Comparison of ENCODE assay signal across 8 cellular contexts in genomic region chr12:31238764-31239387, GRCh38.
A peak's percentile ranks its signal among the peaks of the same experiment; 100 is the strongest.
DNase-seq lines count a peak whose midpoint lies in the region; ATAC-seq, FAIRE-seq and TF ChIP-seq lines count a peak whose summit lies in the region.

No MANE protein-coding gene starts in this region.

- no peak for TF ChIP-seq EP300 in Ishikawa (IDR thresholded peaks at IDR 0.05; ENCODE audit: borderline replicate concordance)
- TF ChIP-seq EP300 in gastroesophageal sphincter (IDR thresholded peaks at IDR 0.05), result no peak

- TF ChIP-seq RAD21 in Ishikawa (IDR thresholded peaks at IDR 0.05; ENCODE audit: low read depth), result peak; percentile 81

- intact Hi-C loops in upper lobe of right lung (cut with DNase I), result no loop called here

- no peaks in the 10 kb centered on the region for H3K9me2 ChIP-seq in DOHH2 (replicated peaks; ENCODE audit: control insufficient read depth, low read length)

- H3K36me3 Mint-ChIP-seq in activated T-helper 17 cell treated with anti-CD3 and anti-CD28 coated beads, Interleukin-2, amount 50 U/mL, for 72 hours (ENCODE audit: low read depth), result no peaks in the 10 kb centered on the region

- DNase-seq in RCC 7860 (ENCODE audit: low spot score) (peak; percentile 31), upper lobe of right lung (no peak)

- no peak for TF ChIP-seq POLR2A in gastroesophageal sphincter (IDR thresholded peaks at IDR 0.05)

- H3K27me3 ChIP-seq in DOHH2 (ENCODE audit: control insufficient read depth, low read length) (peaks cover 9% of the 10 kb centered on the region; the same call in 1 of the 2 replicates), gastroesophageal sphincter (peaks cover 50% of the 10 kb centered on the region), parathyroid adenoma (ENCODE audit: control insufficient read depth, insufficient read depth, low read length) (no peaks in the 10 kb centered on the region), upper lobe of right lung (peaks cover 32% of the 10 kb centered on the region)

- H3K4me2 ChIP-seq in DOHH2 (ENCODE audit: low read length), result peak overlapping the region; percentile 39; the same call in 1 of the 2 replicates
- peak overlapping the region; percentile 21 for H3K4me2 ChIP-seq in parathyroid adenoma (ENCODE audit: low read length)

- H3K4me1 Mint-ChIP-seq in activated T-helper 17 cell treated with anti-CD3 and anti-CD28 coated beads, Interleukin-2, amount 50 U/mL, for 72 hours, result peaks cover 11% of the 10 kb centered on the region

- H3K4me3 ChIP-seq in DOHH2 (ENCODE audit: low read length), result no peak overlapping the region
- H3K4me3 ChIP-seq in gastroesophageal sphincter, result peak overlapping the region in 1 of 2 donors; percentile 18
- no peak overlapping the region for H3K4me3 ChIP-seq in parathyroid adenoma (ENCODE audit: low read depth, low read length)
- H3K4me3 ChIP-seq in upper lobe of right lung, result no peak overlapping the region

- H3K36me3 ChIP-seq in DOHH2 (ENCODE audit: control insufficient read depth, low read length), result no peaks in the 10 kb centered on the region
- no peaks in the 10 kb centered on the region for H3K36me3 ChIP-seq in gastroesophageal sphincter
- H3K36me3 ChIP-seq in parathyroid adenoma (ENCODE audit: control insufficient read depth, insufficient read depth, low read length), result no peaks in the 10 kb centered on the region
- H3K36me3 ChIP-seq in upper lobe of right lung, result no peaks in the 10 kb centered on the region

- H3K9me3 Mint-ChIP-seq in activated T-helper 17 cell treated with anti-CD3 and anti-CD28 coated beads, Interleukin-2, amount 50 U/mL, for 72 hours, result no peaks in the 10 kb centered on the region

- H4K20me1 ChIP-seq in DOHH2 (ENCODE audit: control insufficient read depth, insufficient read depth, low read depth, low read length), result no peaks in the 10 kb centered on the region

- no peaks in the 10 kb centered on the region for H3F3A ChIP-seq in DOHH2 (ENCODE audit: control insufficient read depth, insufficient read depth)

- H3K4me1 ChIP-seq in DOHH2 (ENCODE audit: control insufficient read depth, low read length) (peaks cover 10% of the 10 kb centered on the region), gastroesophageal sphincter (peaks cover 0 to 7% (median 0%) of the 10 kb centered on the region in 3 donors), parathyroid adenoma (no peaks in the 10 kb centered on the region), upper lobe of right lung (no peaks in the 10 kb centered on the region)

- H3K4me3 Mint-ChIP-seq in activated T-helper 17 cell treated with anti-CD3 and anti-CD28 coated beads, Interleukin-2, amount 50 U/mL, for 72 hours, result no peak overlapping the region

- H3K27ac ChIP-seq in DOHH2 (ENCODE audit: low read depth, low read length), result no peak overlapping the region
- H3K27ac ChIP-seq in gastroesophageal sphincter, result no peak overlapping the region
- H3K27ac ChIP-seq in parathyroid adenoma, result no peak overlapping the region
- no peak overlapping the region for H3K27ac ChIP-seq in upper lobe of right lung

- peaks cover 40% of the 10 kb centered on the region for H3K27me3 Mint-ChIP-seq in activated T-helper 17 cell treated with anti-CD3 and anti-CD28 coated beads, Interleukin-2, amount 50 U/mL, for 72 hours

- ATAC-seq in GM21528 (IDR thresholded peaks at IDR 0.05; ENCODE audit: low FRiP score, unreplicated experiment), result peak; percentile 93
- peak; percentile 67 for ATAC-seq in activated T-helper 17 cell treated with anti-CD3 and anti-CD28 coated beads, Interleukin-2, amount 50 U/mL, for 72 hours (replicated peaks)
- ATAC-seq in gastroesophageal sphincter, result peak; percentile 53
- ATAC-seq in upper lobe of right lung, result peak; percentile 82

- 2 to 24% methylated on average over 7 to 9 of the region's 11 CpGs for WGBS in gastroesophageal sphincter (ENCODE audit: low coverage in 1 of 2), 2 donors

- no peak overlapping the region for H3K27ac Mint-ChIP-seq in activated T-helper 17 cell treated with anti-CD3 and anti-CD28 coated beads, Interleukin-2, amount 50 U/mL, for 72 hours

- TF ChIP-seq CTCF in DOHH2 (IDR thresholded peaks at IDR 0.05; ENCODE audit: low read depth, low read length, poor library complexity, severe bottlenecking) (peak; percentile 77), gastroesophageal sphincter (IDR thresholded peaks at IDR 0.05) (peak in 3 of 4 experiments; percentile 50 to 61 (median 55)), parathyroid adenoma (IDR thresholded peaks at IDR 0.05) (peak; percentile 61), upper lobe of right lung (IDR thresholded peaks at IDR 0.05) (peak; percentile 77)

- peak overlapping the region; percentile 56 for H2AFZ ChIP-seq in parathyroid adenoma

- no peak overlapping the region for H3K9ac ChIP-seq in parathyroid adenoma

- no peak for FAIRE-seq in RCC 7860 (lab: Jason Lieb, UNC)

- H3K79me2 ChIP-seq in DOHH2 (ENCODE audit: control insufficient read depth, low read length) (no peaks in the 10 kb centered on the region), parathyroid adenoma (no peaks in the 10 kb centered on the region)

- H3K9me3 ChIP-seq in DOHH2 (ENCODE audit: control insufficient read depth, insufficient read depth, low read length), result no peaks in the 10 kb centered on the region
- no peaks in the 10 kb centered on the region for H3K9me3 ChIP-seq in gastroesophageal sphincter
- no peaks in the 10 kb centered on the region for H3K9me3 ChIP-seq in parathyroid adenoma (ENCODE audit: control insufficient read depth, low read length)
- H3K9me3 ChIP-seq in upper lobe of right lung, result no peaks in the 10 kb centered on the region

TF ChIP-seq in Ishikawa, 13 proteins besides CTCF, POLR2A, EP300 and RAD21:
- no peak for TF ChIP-seq REST (IDR thresholded peaks at IDR 0.05; ENCODE audit: low read depth)
- TF ChIP-seq YY1 (IDR thresholded peaks at IDR 0.05; ENCODE audit: low read depth), result no peak
- TF ChIP-seq TEAD4 (IDR thresholded peaks at IDR 0.05), result no peak
- no peak for TF ChIP-seq ZBTB7A (IDR thresholded peaks at IDR 0.05; ENCODE audit: low read depth)
- TF ChIP-seq, protein P1, sequence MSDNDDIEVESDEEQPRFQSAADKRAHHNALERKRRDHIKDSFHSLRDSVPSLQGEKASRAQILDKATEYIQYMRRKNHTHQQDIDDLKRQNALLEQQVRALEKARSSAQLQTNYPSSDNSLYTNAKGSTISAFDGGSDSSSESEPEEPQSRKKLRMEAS (IDR thresholded peaks at IDR 0.05), result no peak
- TF ChIP-seq TCF12 (IDR thresholded peaks at IDR 0.05; ENCODE audit: low read depth), result no peak
- TF ChIP-seq CEBPB (IDR thresholded peaks at IDR 0.05), result no peak
- TF ChIP-seq TAF1 (IDR thresholded peaks at IDR 0.05; ENCODE audit: low read depth), result no peak; the same call in 1 of the 2 replicates
- no peak for TF ChIP-seq NFIC (IDR thresholded peaks at IDR 0.05)
